ENCODE assay signal across 16 cellular contexts in the genomic region with DNA sequence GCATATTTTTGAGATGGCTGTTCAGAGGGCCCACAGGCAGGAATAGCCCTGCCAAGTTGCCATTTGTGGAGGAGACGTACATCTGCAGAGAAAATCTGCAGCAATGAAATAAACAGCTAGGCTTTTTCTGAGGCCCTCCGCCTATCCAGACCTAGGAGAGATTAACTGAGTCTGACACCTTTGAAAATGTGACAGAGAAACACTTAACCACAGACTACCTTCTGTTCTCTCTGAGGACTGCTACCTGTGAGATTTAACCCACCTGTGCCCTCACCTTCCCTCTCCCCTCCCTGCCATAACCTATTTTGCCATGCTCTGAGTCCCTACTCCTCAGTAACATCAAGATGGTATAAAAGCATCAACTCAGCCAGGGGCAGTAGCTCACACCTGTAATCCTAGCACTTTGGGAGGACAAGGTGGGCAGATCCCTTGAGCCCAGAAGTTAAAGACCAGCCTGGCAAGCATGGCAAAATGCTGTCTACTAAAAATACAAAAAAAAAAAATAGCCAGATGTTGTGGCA.
A peak's percentile ranks its signal among the peaks of the same experiment; 100 is the strongest.
DNase-seq lines count a peak whose midpoint lies in the region; ATAC-seq and TF ChIP-seq lines count a peak whose summit lies in the region.
"Had no signal": no experiment of that assay in that cellular context is flagged by ENCODE, and none has a peak within 500 bp of the region (broad histone marks: within the 10 kb centered on the region; RNA-seq: fewer than 3 reads in every experiment).

No MANE protein-coding gene starts in this region.

- H3K9me2 ChIP-seq in HCT116 (ENCODE audit: insufficient read depth), result no peaks in the 10 kb centered on the region

- H3K27ac ChIP-seq in A673 (ENCODE audit: low read depth, low read length, poor library complexity, severe bottlenecking), result peak overlapping the region; percentile 17
- peak overlapping the region; percentile 100 for H3K27ac ChIP-seq in HCT116 (ENCODE audit: low read depth, low read length)
- peak overlapping the region; percentile 30 for H3K27ac ChIP-seq in angular gyrus (ENCODE audit: low read depth, low read length)
- peak overlapping the region; percentile 69 for H3K27ac ChIP-seq in mesendoderm (ENCODE audit: low read depth, low read length)
- H3K27ac ChIP-seq in tibial artery, result no peak overlapping the region

- H3K4me1 Mint-ChIP-seq in stimulated activated effector memory CD8-positive, alpha-beta T cell treated with anti-CD3 and anti-CD28 coated beads, Interleukin-12 subunit alpha, Interleukin-12 subunit beta, amount 100 ng/mL, for 72 hours, result peaks cover 12% of the 10 kb centered on the region

- POLR2A ChIA-PET in A673 (lab: Charles Lee; ENCODE audit: low non-redundant PET) (interaction anchor here (0.6 kb wide), 1 partner anchor 16 kb away, joined by 5 read pairs; no protein-coding TSS in a partner anchor), HCT116 (lab: Charles Lee) (interaction anchor here (1.1 to 10.2 kb wide), 8 partner anchors 13 to 313 kb away, joined by 3 to 126 read pairs (median 4); no protein-coding TSS in a partner anchor)

- H3K4me1 ChIP-seq in A673 (ENCODE audit: insufficient read depth, low read length, poor library complexity, severe bottlenecking) (peaks cover 24% of the 10 kb centered on the region), HCT116 (ENCODE audit: control insufficient read depth in 1 of 2, insufficient read depth in 2 of 2, low read length in 2 of 2) (peaks cover 84 to 99% of the 10 kb centered on the region in 2 experiments), mesendoderm (ENCODE audit: control insufficient read depth, low read depth, low read length) (peaks cover 13% of the 10 kb centered on the region), tibial artery (peaks cover 0 to 5% (median 0%) of the 10 kb centered on the region in 4 donors)

- TF ChIP-seq RAD21 in HCT116 (IDR thresholded peaks at IDR 0.05; ENCODE audit: low read depth), result no peak

- H3K9ac ChIP-seq in HCT116 (ENCODE audit: low read length), result peak overlapping the region; percentile 55
- H3K9ac ChIP-seq in mesendoderm (ENCODE audit: low read length), result peak overlapping the region; percentile 38

- H2BK120ac ChIP-seq in mesendoderm (ENCODE audit: low read depth, low read length), result no peak overlapping the region

- no peak overlapping the region for H2AFZ ChIP-seq in HCT116 (ENCODE audit: low read depth, low read length, poor library complexity, severe bottlenecking)

- H3K79me2 ChIP-seq in HCT116 (ENCODE audit: insufficient read depth, low read length) (peaks cover 48% of the 10 kb centered on the region), mesendoderm (ENCODE audit: control insufficient read depth, insufficient read depth, low read length) (peaks cover 24% of the 10 kb centered on the region)

- no TSS peak for BruUV-seq in A673 (replicated peaks; lab: Mats Ljungman, UMichigan)
- no TSS peak for BruUV-seq in HCT116 (replicated peaks; lab: Mats Ljungman, UMichigan)

- H3K4me3 ChIP-seq in A673 (ENCODE audit: low read depth, low read length, poor library complexity, severe bottlenecking), result no peak overlapping the region
- H3K4me3 ChIP-seq in HCT116 (replicated peaks in 1 of 2; ENCODE audit: low read depth in 1 of 2, low read length in 2 of 2), result no peak overlapping the region
- no peak overlapping the region for H3K4me3 ChIP-seq in mesendoderm (ENCODE audit: low read length)
- H3K4me3 ChIP-seq in tibial artery, result no peak overlapping the region
- H3K4me3 ChIP-seq: MG63 had no signal

- H2BK15ac ChIP-seq in mesendoderm (replicated peaks; ENCODE audit: low read depth), result no peak overlapping the region

- TF ChIP-seq POLR2A in HCT116 (IDR thresholded peaks at IDR 0.05; ENCODE audit: borderline replicate concordance, extremely low read depth, insufficient read depth, insufficient read length), result no peak

- CTCF ChIA-PET in A673 (lab: Charles Lee) (no interaction called here), HCT116 (lab: Charles Lee) (no interaction called here)

- no CpG with 5 or more reads among the region's 2 CpGs for WGBS in mesendoderm (ENCODE audit: extremely low coverage, insufficient coverage, low lambda C conversion rate)

- peak overlapping the region; percentile 62 for H2BK5ac ChIP-seq in mesendoderm (ENCODE audit: low read length)

- no peak overlapping the region for H3K23ac ChIP-seq in mesendoderm (ENCODE audit: low read length)

- H3K4me3 Mint-ChIP-seq in stimulated activated effector memory CD8-positive, alpha-beta T cell treated with anti-CD3 and anti-CD28 coated beads, Interleukin-12 subunit alpha, Interleukin-12 subunit beta, amount 100 ng/mL, for 72 hours, result no peak overlapping the region
- H3K4me3 Mint-ChIP-seq: CD4-positive, CD25-positive, alpha-beta regulatory T cell had no signal

- peak overlapping the region; percentile 40 for H3K4me2 ChIP-seq in HCT116 (ENCODE audit: low read length)
- no peak overlapping the region for H3K4me2 ChIP-seq in mesendoderm (ENCODE audit: low read length)

- H2AK5ac ChIP-seq in mesendoderm (ENCODE audit: low read length), result peak overlapping the region; percentile 77

- no peak overlapping the region for H4K5ac ChIP-seq in mesendoderm (ENCODE audit: low read length)

- H3K36me3 Mint-ChIP-seq in stimulated activated effector memory CD8-positive, alpha-beta T cell treated with anti-CD3 and anti-CD28 coated beads, Interleukin-12 subunit alpha, Interleukin-12 subunit beta, amount 100 ng/mL, for 72 hours, result no peaks in the 10 kb centered on the region
- H3K36me3 Mint-ChIP-seq: CD4-positive, CD25-positive, alpha-beta regulatory T cell had no signal

- H3K4ac ChIP-seq in mesendoderm (ENCODE audit: low read depth, low read length), result no peak overlapping the region

- TF ChIP-seq CTCF in A673 (conservative IDR thresholded peaks at IDR 0.05; ENCODE audit: low read depth, low read length) (no peak), HCT116 (IDR thresholded peaks at IDR 0.05 in 2 of 3, conservative IDR thresholded peaks at IDR 0.05 in 1 of 3; ENCODE audit: borderline replicate concordance in 1 of 3, insufficient read depth in 1 of 3, low read depth in 2 of 3, low read length in 2 of 3) (no peak), tibial artery (IDR thresholded peaks at IDR 0.05) (no peak)

- H3K27ac Mint-ChIP-seq in stimulated activated effector memory CD8-positive, alpha-beta T cell treated with anti-CD3 and anti-CD28 coated beads, Interleukin-12 subunit alpha, Interleukin-12 subunit beta, amount 100 ng/mL, for 72 hours, result no peak overlapping the region

- H3K56ac ChIP-seq in mesendoderm (ENCODE audit: low read length), result peak overlapping the region; percentile 75

- H3K18ac ChIP-seq in mesendoderm (ENCODE audit: low read length), result peak overlapping the region; percentile 92

- H4K20me1 ChIP-seq in HCT116 (ENCODE audit: insufficient read depth), result no peaks in the 10 kb centered on the region

- peaks cover 2% of the 10 kb centered on the region for H3K79me1 ChIP-seq in mesendoderm (ENCODE audit: low read length)

- H3K27me3 ChIP-seq in A673 (replicated peaks; ENCODE audit: insufficient read depth, low read depth, low read length, poor library complexity) (no peaks in the 10 kb centered on the region), HCT116 (ENCODE audit: insufficient read depth, low read length) (no peaks in the 10 kb centered on the region), mesendoderm (ENCODE audit: insufficient read depth, low read length, poor library complexity) (no peaks in the 10 kb centered on the region), tibial artery (no peaks in the 10 kb centered on the region)
- H3K27me3 ChIP-seq: MG63 had no signal

- DNase-seq in A673 (ENCODE audit: low spot score), result no peak
- no peak for DNase-seq in HCT116 (ENCODE audit: low read depth, low spot score)
- peak; percentile 53 for DNase-seq in mesendoderm
- DNase-seq in NCI-H1417 treated with DMSO at 0.1 percent for 48 hours (lab: John Stamatoyannopoulos, UW), result no peak
- no peak for DNase-seq in stimulated activated effector memory CD8-positive, alpha-beta T cell treated with anti-CD3 and anti-CD28 coated beads, Interleukin-12 subunit alpha, Interleukin-12 subunit beta, amount 100 ng/mL, for 72 hours (ENCODE audit: low spot score in 2 of 2)
- no peak for DNase-seq in tibial artery
- no peak for DNase-seq in NOMO-1 (lab: John Stamatoyannopoulos, UW; ENCODE audit: unreplicated experiment in 2 of 2)
- DNase-seq: CD4-positive, CD25-positive, alpha-beta regulatory T cell; DND-41; GDM1; MG63; NCI-H1105; NCI-H187 treated with DMSO at 0.1 percent for 48 hours; NCI-H510A; NCI-H82 had no signal

- ATAC-seq in HCT116, result no peak
- no peak for ATAC-seq in stimulated activated effector memory CD8-positive, alpha-beta T cell treated with anti-CD3 and anti-CD28 coated beads, Interleukin-12 subunit alpha, Interleukin-12 subunit beta, amount 100 ng/mL, for 72 hours

- H3K36me3 ChIP-seq in A673 (ENCODE audit: insufficient read depth, low read length, poor library complexity, severe bottlenecking) (peaks cover 25% of the 10 kb centered on the region), HCT116 (ENCODE audit: control insufficient read depth in 1 of 2, insufficient read depth in 2 of 2, low read length in 2 of 2) (peaks cover 0 to 5% of the 10 kb centered on the region in 2 experiments; a peak in 1 of 4 replicates), mesendoderm (ENCODE audit: control insufficient read depth, insufficient read depth, low read length) (peaks cover 2% of the 10 kb centered on the region), tibial artery (no peaks in the 10 kb centered on the region)
- H3K36me3 ChIP-seq: MG63 had no signal

- H3K9me3 ChIP-seq in A673 (ENCODE audit: low read depth, low read length, poor library complexity, severe bottlenecking) (no peaks in the 10 kb centered on the region), HCT116 (ENCODE audit: control insufficient read depth in 1 of 2, insufficient read depth in 1 of 2, low read depth in 1 of 2, low read length in 2 of 2) (no peaks in the 10 kb centered on the region), tibial artery (no peaks in the 10 kb centered on the region)
- H3K9me3 ChIP-seq: MG63 had no signal

- RAD21 ChIA-PET in HCT116 (lab: Charles Lee; ENCODE audit: low non-redundant PET in 1 of 2, low total read pairs in 2 of 2, uncharacterized antibody in 2 of 2, unreplicated experiment in 2 of 2), result interaction anchor here in 1 of 2 experiments (1.0 kb wide), 1 partner anchor 54 kb away, joined by 3 read pairs; no protein-coding TSS in a partner anchor

- intact Hi-C loops in A673 (cut with micrococcal nuclease; ENCODE audit: unreplicated experiment) (no loop called here), HCT116 (cut with micrococcal nuclease) (no loop called here), tibial artery (cut with DNase I; ENCODE audit: low total_unique reads) (no loop called here)

- no peaks in the 10 kb centered on the region for H3K9me3 Mint-ChIP-seq in stimulated activated effector memory CD8-positive, alpha-beta T cell treated with anti-CD3 and anti-CD28 coated beads, Interleukin-12 subunit alpha, Interleukin-12 subunit beta, amount 100 ng/mL, for 72 hours

- H4K8ac ChIP-seq in mesendoderm (ENCODE audit: low read depth, low read length), result no peak overlapping the region

TF ChIP-seq in HCT116, 20 proteins besides CTCF, POLR2A, EP300 and RAD21 (continues in another document):
- TF ChIP-seq CBX3 (IDR thresholded peaks at IDR 0.05; ENCODE audit: low read depth) (no peak), EZH2phosphoT487 (IDR thresholded peaks at IDR 0.05; ENCODE audit: borderline replicate concordance) (no peak), POLR2AphosphoS5 (IDR thresholded peaks at IDR 0.05; ENCODE audit: low read depth, low read length) (no peak; the same call in 1 of the 2 replicates), ELF1 (IDR thresholded peaks at IDR 0.05; ENCODE audit: borderline replicate concordance, low read depth) (no peak)

Comparison
In these comparisons a context has a peak if more than half of its experiments do, and no peak if none do; other contexts are left out.
1. H3K27ac ChIP-seq: peak in A673 (single experiment), HCT116 (single experiment), angular gyrus (single experiment) and mesendoderm (single experiment); none in tibial artery (0 of 2).